ENCODE assay signal across 1 cellular context in the genomic region with DNA sequence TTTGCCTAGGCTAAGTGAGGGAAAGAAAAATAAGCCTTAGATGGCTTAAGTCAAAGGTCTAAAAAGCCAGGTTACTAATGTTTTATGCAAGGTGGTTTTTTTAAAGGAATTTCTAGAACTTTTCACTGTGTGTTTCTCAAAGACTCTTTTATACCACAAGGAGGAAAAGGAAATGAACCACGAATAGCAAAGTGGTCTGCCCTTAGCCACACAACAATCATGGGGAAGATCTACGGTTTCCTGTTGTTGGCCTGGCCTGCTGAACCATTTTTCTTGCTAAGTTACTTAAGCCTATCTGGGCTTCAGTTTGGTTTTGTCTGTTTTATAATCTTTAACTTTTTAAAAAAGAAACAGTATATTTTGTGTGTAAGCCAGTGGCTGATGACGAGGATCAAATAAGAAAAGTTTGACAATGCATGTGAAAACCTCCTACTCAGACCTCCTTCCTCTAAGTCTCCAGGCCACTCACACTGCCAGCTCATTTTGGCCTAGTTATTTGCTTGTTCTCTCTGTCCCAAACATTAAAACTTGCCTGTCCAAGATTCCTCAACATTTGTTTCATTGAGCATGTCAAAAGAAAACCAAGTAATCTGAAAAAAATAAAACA.
TF ChIP-seq lines count a peak whose summit lies in the region.

No MANE protein-coding gene starts in this region.

TF ChIP-seq in GM23338, 12 proteins besides CTCF, POLR2A, EP300 and RAD21 (continued from another document):
- TF ChIP-seq NANOG (IDR thresholded peaks at IDR 0.05; ENCODE audit: borderline replicate concordance) = no peak
- TF ChIP-seq, protein P1, sequence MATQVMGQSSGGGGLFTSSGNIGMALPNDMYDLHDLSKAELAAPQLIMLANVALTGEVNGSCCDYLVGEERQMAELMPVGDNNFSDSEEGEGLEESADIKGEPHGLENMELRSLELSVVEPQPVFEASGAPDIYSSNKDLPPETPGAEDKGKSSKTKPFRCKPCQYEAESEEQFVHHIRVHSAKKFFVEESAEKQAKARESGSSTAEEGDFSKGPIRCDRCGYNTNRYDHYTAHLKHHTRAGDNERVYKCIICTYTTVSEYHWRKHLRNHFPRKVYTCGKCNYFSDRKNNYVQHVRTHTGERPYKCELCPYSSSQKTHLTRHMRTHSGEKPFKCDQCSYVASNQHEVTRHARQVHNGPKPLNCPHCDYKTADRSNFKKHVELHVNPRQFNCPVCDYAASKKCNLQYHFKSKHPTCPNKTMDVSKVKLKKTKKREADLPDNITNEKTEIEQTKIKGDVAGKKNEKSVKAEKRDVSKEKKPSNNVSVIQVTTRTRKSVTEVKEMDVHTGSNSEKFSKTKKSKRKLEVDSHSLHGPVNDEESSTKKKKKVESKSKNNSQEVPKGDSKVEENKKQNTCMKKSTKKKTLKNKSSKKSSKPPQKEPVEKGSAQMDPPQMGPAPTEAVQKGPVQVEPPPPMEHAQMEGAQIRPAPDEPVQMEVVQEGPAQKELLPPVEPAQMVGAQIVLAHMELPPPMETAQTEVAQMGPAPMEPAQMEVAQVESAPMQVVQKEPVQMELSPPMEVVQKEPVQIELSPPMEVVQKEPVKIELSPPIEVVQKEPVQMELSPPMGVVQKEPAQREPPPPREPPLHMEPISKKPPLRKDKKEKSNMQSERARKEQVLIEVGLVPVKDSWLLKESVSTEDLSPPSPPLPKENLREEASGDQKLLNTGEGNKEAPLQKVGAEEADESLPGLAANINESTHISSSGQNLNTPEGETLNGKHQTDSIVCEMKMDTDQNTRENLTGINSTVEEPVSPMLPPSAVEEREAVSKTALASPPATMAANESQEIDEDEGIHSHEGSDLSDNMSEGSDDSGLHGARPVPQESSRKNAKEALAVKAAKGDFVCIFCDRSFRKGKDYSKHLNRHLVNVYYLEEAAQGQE (IDR thresholded peaks at IDR 0.05; ENCODE audit: unreplicated experiment) = no peak
